ENCODE assay signal across 19 cellular contexts in genomic region chr20:20203784-20204183, GRCh38.
"Had no signal": no experiment of that assay in that cellular context is flagged by ENCODE, and none has a peak within 500 bp of the region (broad histone marks: within the 10 kb centered on the region; RNA-seq: fewer than 3 reads in every experiment).

No MANE protein-coding gene starts in this region.

- H3K4me1 ChIP-seq: ascending aorta, breast epithelium, thyroid gland had no signal

- H3K4me3 ChIP-seq: ascending aorta, breast epithelium, right atrium auricular region, skin epidermis, thyroid gland had no signal

- H3K9me3 ChIP-seq: ascending aorta, breast epithelium, right atrium auricular region, thyroid gland had no signal

- H3K27ac ChIP-seq: ascending aorta, breast epithelium, right atrium auricular region, skin epidermis, thyroid gland, VCaP had no signal

- ATAC-seq: activated T-helper 17 cell treated with anti-CD3 and anti-CD28 coated beads, Interleukin-2, amount 50 U/mL, for 72 hours; naive thymus-derived CD8-positive, alpha-beta T cell; stimulated activated naive B cell treated with anti-CD40 and anti-IgM and Interleukin-4, amounts not matched to agents 10 μg/mL and 1 μg/mL and 100 μg/mL, for 72 hours had no signal

- H3K27ac Mint-ChIP-seq: activated naive CD4-positive, alpha-beta T cell treated with anti-CD3 and anti-CD28 coated beads for 36 hours; activated T-helper 17 cell treated with anti-CD3 and anti-CD28 coated beads, Interleukin-2, amount 50 U/mL, for 72 hours; stimulated activated naive B cell treated with anti-CD40 and anti-IgM and Interleukin-4, amounts not matched to agents 10 μg/mL and 1 μg/mL and 100 μg/mL, for 72 hours had no signal

- H3K27me3 ChIP-seq: ascending aorta, breast epithelium, right atrium auricular region, thyroid gland had no signal

- H3K36me3 ChIP-seq: ascending aorta, breast epithelium, right atrium auricular region, thyroid gland had no signal

- H3K4me3 Mint-ChIP-seq: activated naive CD4-positive, alpha-beta T cell treated with anti-CD3 and anti-CD28 coated beads for 36 hours; activated T-helper 17 cell treated with anti-CD3 and anti-CD28 coated beads, Interleukin-2, amount 50 U/mL, for 72 hours; naive thymus-derived CD8-positive, alpha-beta T cell; stimulated activated naive B cell treated with anti-CD40 and anti-IgM and Interleukin-4, amounts not matched to agents 10 μg/mL and 1 μg/mL and 100 μg/mL, for 72 hours had no signal

- H3K9me3 Mint-ChIP-seq: activated naive CD4-positive, alpha-beta T cell treated with anti-CD3 and anti-CD28 coated beads for 36 hours; activated T-helper 17 cell treated with anti-CD3 and anti-CD28 coated beads, Interleukin-2, amount 50 U/mL, for 72 hours; stimulated activated naive B cell treated with anti-CD40 and anti-IgM and Interleukin-4, amounts not matched to agents 10 μg/mL and 1 μg/mL and 100 μg/mL, for 72 hours had no signal

- H3K4me1 Mint-ChIP-seq: activated T-helper 17 cell treated with anti-CD3 and anti-CD28 coated beads, Interleukin-2, amount 50 U/mL, for 72 hours had no signal

- DNase-seq: activated CD4-positive, alpha-beta T cell treated with anti-CD3 and anti-CD28 coated beads for 1 hour; activated CD4-positive, alpha-beta T cell treated with anti-CD3 and anti-CD28 coated beads, Interleukin-2, amount 50 U/mL, for 4 hours; activated naive CD4-positive, alpha-beta T cell treated with anti-CD3 and anti-CD28 coated beads for 36 hours; cerebellar nuclear complex; effector CD8-positive, alpha-beta T cell; foreskin fibroblast; mesenchymal stem cell; naive thymus-derived CD8-positive, alpha-beta T cell; occipital lobe; stimulated activated CD4-positive, alpha-beta T cell treated with anti-CD3 and anti-CD28 coated beads, Interleukin-15, amount 100 ng/mL, for 24 hours; stimulated activated CD4-positive, alpha-beta T cell treated with anti-CD3 and anti-CD28 coated beads, Interleukin-4, amount 100 ng/mL, for 1 hour; stimulated activated naive B cell treated with anti-CD40 and anti-IgM and Interleukin-4, amounts not matched to agents 10 μg/mL and 1 μg/mL and 100 μg/mL, for 72 hours; thyroid gland had no signal

- H3K36me3 Mint-ChIP-seq: naive thymus-derived CD8-positive, alpha-beta T cell; stimulated activated naive B cell treated with anti-CD40 and anti-IgM and Interleukin-4, amounts not matched to agents 10 μg/mL and 1 μg/mL and 100 μg/mL, for 72 hours had no signal
